In genomic region chr10:2207246-2207922, GRCh38 we compare ENCODE assay signal across 27 cellular contexts.
"Had no signal": no experiment of that assay in that cellular context is flagged by ENCODE, and none has a peak within 500 bp of the region (broad histone marks: within the 10 kb centered on the region; RNA-seq: fewer than 3 reads in every experiment).

No MANE protein-coding gene starts in this region.

- H3K4me2 ChIP-seq: smooth muscle cell had no signal

- H3K4me1 ChIP-seq: gastrocnemius medialis, prostate gland, right atrium auricular region, suprapubic skin, thyroid gland had no signal

- H3K36me3 ChIP-seq: gastrocnemius medialis, neutrophil, prostate gland, right atrium auricular region, suprapubic skin, thyroid gland, vagina had no signal

- H3K27ac ChIP-seq: epithelial cell of prostate, gastrocnemius medialis, neutrophil, parathyroid adenoma, prostate gland, right atrium auricular region, suprapubic skin, thyroid gland, vagina had no signal

- ATAC-seq: esophagus mucosa; gastrocnemius medialis; left lobe of liver; natural killer cell; sciatic nerve; stimulated activated naive CD8-positive, alpha-beta T cell treated with anti-CD3 and anti-CD28 coated beads, Interleukin-15, amount 100 ng/mL, for 72 hours had no signal

- H3K9ac ChIP-seq: parathyroid adenoma had no signal

- H3K27me3 ChIP-seq: gastrocnemius medialis, neutrophil, right atrium auricular region, thyroid gland, vagina had no signal

- H3K79me2 ChIP-seq: parathyroid adenoma had no signal

- H2AFZ ChIP-seq: parathyroid adenoma had no signal

- FAIRE-seq: keratinocyte had no signal

- DNase-seq: effector CD8-positive, alpha-beta T cell; endodermal cell; foreskin fibroblast; gastrocnemius medialis; head of caudate nucleus; natural killer cell; stimulated activated CD4-positive, alpha-beta T cell treated with anti-CD3 and anti-CD28 coated beads, Interleukin-12 subunit alpha, Interleukin-12 subunit beta, amount 100 ng/mL, for 4 hours; stimulated activated CD4-positive, alpha-beta T cell treated with anti-CD3 and anti-CD28 coated beads, Interleukin-1b, Interleukin-23, amount 100 ng/mL, for 48 hours; stimulated activated CD4-positive, alpha-beta T cell treated with anti-CD3 and anti-CD28 coated beads, Interleukin-4, amount 100 ng/mL, for 1 hour; stimulated activated CD8-positive, alpha-beta memory T cell treated with anti-CD3 and anti-CD28 coated beads, Interleukin-4, amount 100 ng/mL, for 48 hours; stimulated activated naive CD4-positive, alpha-beta T cell; stimulated activated naive CD8-positive, alpha-beta T cell treated with anti-CD3 and anti-CD28 coated beads, Interleukin-15, amount 100 ng/mL, for 72 hours; thyroid gland; trophoblast cell had no signal

- H3K9me3 ChIP-seq: gastrocnemius medialis, neutrophil, prostate gland, right atrium auricular region, suprapubic skin, thyroid gland, vagina had no signal

- H3K4me3 ChIP-seq: gastrocnemius medialis, lung, prostate gland, right atrium auricular region, smooth muscle cell, suprapubic skin, thyroid gland, vagina had no signal
